24 cellular contexts compared by ENCODE assay signal in the genomic region with DNA sequence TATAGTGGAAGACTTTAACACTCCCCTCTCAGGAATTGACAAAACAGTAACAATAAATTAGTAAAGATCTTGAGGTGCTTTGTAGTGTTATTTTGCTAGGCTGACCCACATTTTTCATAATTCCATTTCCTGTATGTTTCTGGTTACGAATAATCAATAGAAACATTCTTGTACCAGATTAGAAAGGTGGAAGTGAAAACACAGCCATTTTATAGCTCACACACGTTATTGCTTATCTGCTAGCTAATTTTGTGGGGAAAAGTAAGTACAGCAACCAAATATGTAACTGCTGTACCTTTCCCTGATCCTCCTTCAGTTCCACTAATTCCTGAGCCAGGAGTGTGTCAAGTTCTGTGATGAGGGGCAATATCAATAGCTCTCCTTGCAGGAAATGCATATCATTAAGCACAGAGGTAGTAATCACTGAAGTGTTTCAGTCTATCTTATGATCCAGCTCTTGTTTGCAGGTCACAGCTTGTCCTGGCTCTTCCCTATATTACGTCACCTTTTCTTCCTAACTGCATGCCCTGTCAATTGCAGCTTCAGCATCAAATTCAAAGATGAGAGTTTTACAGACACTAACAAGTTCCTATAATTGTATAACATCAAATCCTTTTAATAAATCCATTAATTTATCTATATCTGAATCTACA. TPM values are rescaled to one million over a fixed set of nuclear protein-coding genes. Genes with fewer than 3 reads are reported as not detected.
DNase-seq lines count a peak whose midpoint lies in the region; ATAC-seq, FAIRE-seq and TF ChIP-seq lines count a peak whose summit lies in the region.
"Had no signal": no experiment of that assay in that cellular context is flagged by ENCODE, and none has a peak within 500 bp of the region (broad histone marks: within the 10 kb centered on the region; RNA-seq: fewer than 3 reads in every experiment).

No MANE protein-coding gene starts in this region.

- no peaks in the 10 kb centered on the region for H3K36me3 ChIP-seq in GM12878 (ENCODE audit: control insufficient read depth in 2 of 2, insufficient read depth in 2 of 2, low read length in 1 of 2)
- no peaks in the 10 kb centered on the region for H3K36me3 ChIP-seq in keratinocyte (ENCODE audit: control insufficient read depth in 2 of 2, extremely low read depth in 1 of 2, insufficient read depth in 2 of 2, low read length in 2 of 2)
- no peaks in the 10 kb centered on the region for H3K36me3 ChIP-seq in kidney (ENCODE audit: control insufficient read depth in 1 of 2, insufficient read depth in 2 of 2, low read length in 2 of 2)
- H3K36me3 ChIP-seq in adrenal gland (replicated peaks in 1 of 2), result no peaks in the 10 kb centered on the region
- H3K36me3 ChIP-seq: SJSA1 had no signal

- TF ChIP-seq RAD21 in GM12878 (IDR thresholded peaks at IDR 0.05; ENCODE audit: insufficient read depth, low read depth, low read length), result no peak

- H3K4me2 ChIP-seq in GM12878 (ENCODE audit: control insufficient read depth, insufficient read depth) (0 out of 2 replicates have a peak overlapping the region, but pooled peaks have one; percentile 24), keratinocyte (ENCODE audit: control insufficient read depth, extremely low read depth, insufficient read depth, low read depth, low read length) (peak overlapping the region; percentile 23)

- CTCF ChIA-PET in GM12878 (lab: Yijun Ruan, JAX), result no interaction called here

- TF ChIP-seq CTCF in GM12878 (IDR thresholded peaks at IDR 0.05 in 2 of 3, conservative IDR thresholded peaks at IDR 0.05 in 1 of 3; ENCODE audit: control insufficient read depth in 2 of 3, extremely low read depth in 1 of 3, insufficient read depth in 1 of 3, low read depth in 3 of 3, low read length in 3 of 3) (no peak), keratinocyte (optimal IDR thresholded peaks at IDR 0.05 in 1 of 3, IDR thresholded peaks at IDR 0.05 in 1 of 3, conservative IDR thresholded peaks at IDR 0.05 in 1 of 3; ENCODE audit: extremely low read depth in 1 of 3, insufficient read depth in 2 of 3, low read length in 3 of 3) (no peak), kidney (IDR thresholded peaks at IDR 0.05; ENCODE audit: borderline replicate concordance, extremely low read depth, insufficient read depth) (no peak), adrenal gland (IDR thresholded peaks at IDR 0.05) (no peak)

- TF ChIP-seq EP300 in GM12878 (IDR thresholded peaks at IDR 0.05; ENCODE audit: borderline replicate concordance in 1 of 2, control insufficient read depth in 1 of 2, low read depth in 2 of 2, low read length in 2 of 2), result no peak

- 10% methylated on average over 3 of the region's 3 CpGs for WGBS in GM12878 (ENCODE audit: insufficient coverage, insufficient replicate concordance, low lambda C conversion rate, missing lambda C conversion rate)
- 44 to 65% (median 52%) methylated on average over 3 of the region's 3 CpGs for WGBS in adrenal gland, 4 donors

- H3K9me3 ChIP-seq in GM12878 (replicated peaks; ENCODE audit: control insufficient read depth, insufficient read depth, low read length) (no peaks in the 10 kb centered on the region), keratinocyte (ENCODE audit: control insufficient read depth, low read depth, low read length) (no peaks in the 10 kb centered on the region), kidney (ENCODE audit: control insufficient read depth in 1 of 2, low read length in 2 of 2) (no peaks in the 10 kb centered on the region), adrenal gland (replicated peaks in 1 of 3) (no peaks in the 10 kb centered on the region)

- no peaks in the 10 kb centered on the region for H3K79me2 ChIP-seq in GM12878 (ENCODE audit: control insufficient read depth, insufficient read depth, low read length)
- no peaks in the 10 kb centered on the region for H3K79me2 ChIP-seq in keratinocyte (ENCODE audit: control insufficient read depth, insufficient read depth, low read length)

- intact Hi-C loops in GM12878 (cut with micrococcal nuclease; ENCODE audit: unreplicated experiment), result no loop called here
- intact Hi-C loops in kidney (cut with DNase I), result no loop called here
- intact Hi-C loops in adrenal gland (cut with DNase I), result no loop called here

- H3K9me1 ChIP-seq in keratinocyte (ENCODE audit: control insufficient read depth, extremely low read depth, insufficient read depth, low read length), result no peaks in the 10 kb centered on the region

- H3K9ac ChIP-seq in GM12878 (ENCODE audit: control insufficient read depth, insufficient read depth, low read length) (no peak overlapping the region), keratinocyte (ENCODE audit: control insufficient read depth, extremely low read depth, insufficient read depth, low read length) (no peak overlapping the region), kidney (ENCODE audit: low read length in 2 of 2) (no peak overlapping the region)

- SMC1A ChIA-PET in GM12878 (lab: Charles Lee; ENCODE audit: uncharacterized antibody, unreplicated experiment), result no interaction called here

- no peaks in the 10 kb centered on the region for H3K4me1 ChIP-seq in GM12878 (ENCODE audit: control insufficient read depth, insufficient read depth, low read length)
- peaks cover 3% of the 10 kb centered on the region for H3K4me1 ChIP-seq in keratinocyte (ENCODE audit: control insufficient read depth, extremely low read depth, insufficient read depth, low read length)
- no peaks in the 10 kb centered on the region for H3K4me1 ChIP-seq in kidney (ENCODE audit: control insufficient read depth in 1 of 2, insufficient read depth in 1 of 2, low read depth in 1 of 2, low read length in 2 of 2)
- H3K4me1 ChIP-seq in adrenal gland (replicated peaks in 1 of 2), result no peaks in the 10 kb centered on the region
- H3K4me1 ChIP-seq: SJSA1 had no signal

- in situ Hi-C loops in GM12878 (cut with MboI), result no loop called here

- H3K27me3 ChIP-seq in GM12878 (replicated peaks in 1 of 2; ENCODE audit: control insufficient read depth in 2 of 2, insufficient read depth in 2 of 2, low read length in 1 of 2), result no peaks in the 10 kb centered on the region
- H3K27me3 ChIP-seq in keratinocyte (ENCODE audit: control insufficient read depth, extremely low read depth, insufficient read depth, low read length), result no peaks in the 10 kb centered on the region
- no peaks in the 10 kb centered on the region for H3K27me3 ChIP-seq in adrenal gland
- H3K27me3 ChIP-seq: SJSA1 had no signal

- dilution Hi-C loops in keratinocyte (cut with MboI; ENCODE audit: extremely low pct_ligation_motif_present, low sequenced_read_pairs), result no loop called here

- POLR2A ChIA-PET in GM12878 (lab: Charles Lee), result no interaction called here

- no peak overlapping the region; the same call in 1 of the 2 replicates for H2AFZ ChIP-seq in GM12878 (ENCODE audit: control insufficient read depth, low read depth, low read length)
- H2AFZ ChIP-seq in keratinocyte (ENCODE audit: control insufficient read depth, low read length), result peak overlapping the region; percentile 74

- no peak for FAIRE-seq in GM12878 (lab: Jason Lieb, UNC)
- FAIRE-seq in keratinocyte (lab: Jason Lieb, UNC), result peak; percentile 67
- no peak for FAIRE-seq in kidney (lab: Jason Lieb, UNC)
- FAIRE-seq: GM18507, GM19239, H54 had no signal

- no peak for ATAC-seq in GM12878
- ATAC-seq: CD8-positive, alpha-beta T cell had no signal

- H3K27ac ChIP-seq in GM12878 (ENCODE audit: control insufficient read depth, insufficient read depth), result no peak overlapping the region
- no peak overlapping the region for H3K27ac ChIP-seq in keratinocyte (ENCODE audit: control insufficient read depth, insufficient read depth, low read length)
- H3K27ac ChIP-seq in kidney (ENCODE audit: low read depth in 2 of 2, low read length in 2 of 2), result no peak overlapping the region
- H3K27ac ChIP-seq in adrenal gland, result no peak overlapping the region
- H3K27ac ChIP-seq: SJSA1 had no signal

- BruUV-seq in GM12878 (replicated peaks; lab: Mats Ljungman, UMichigan), result no TSS peak

- RAD21 ChIA-PET in GM12878 (lab: Charles Lee; ENCODE audit: unreplicated experiment), result interaction anchor here (0.7 kb wide), 1 partner anchor 36 kb away, joined by 3 read pairs; no protein-coding TSS in a partner anchor

- no peak for TF ChIP-seq POLR2A in GM12878 (IDR thresholded peaks at IDR 0.05; ENCODE audit: low read depth, low read length)
- no peak for TF ChIP-seq POLR2A in adrenal gland (IDR thresholded peaks at IDR 0.05)

- no peak overlapping the region for H3K4me3 ChIP-seq in GM12878
- H3K4me3 ChIP-seq in keratinocyte (ENCODE audit: control insufficient read depth in 2 of 3, extremely low read depth in 1 of 3, insufficient read depth in 2 of 3, low read depth in 1 of 3, low read length in 3 of 3), result no peak overlapping the region
- H3K4me3 ChIP-seq in kidney (ENCODE audit: low read length in 2 of 2), result no peak overlapping the region
- H3K4me3 ChIP-seq in adrenal gland, result no peak overlapping the region
- H3K4me3 ChIP-seq: SJSA1 had no signal

- DNase-seq in SIG-M5 treated with dmso at 0.1 percent for 504 hours (lab: John Stamatoyannopoulos, UW; ENCODE audit: unreplicated experiment) (peak; percentile 0), SIG-M5 (lab: John Stamatoyannopoulos, UW) (no peak), MV-4-11 (lab: John Stamatoyannopoulos, UW) (peak; percentile 7), GM12878 (ENCODE audit: low read depth, low spot score) (no peak), keratinocyte (ENCODE audit: low read depth, low spot score) (peak; percentile 26), kidney (no peak), adrenal gland (no peak), NCI-H1694 (lab: John Stamatoyannopoulos, UW) (no peak)
- DNase-seq: AML-193; C1 segment of cervical spinal cord; CD8-positive, alpha-beta T cell; DND-41; KBM-7; NCI-H1105; NCI-H146; NCI-H2029 treated with DMSO at 0.1 percent for 48 hours; NCI-H748 treated with DMSO at 0.1 percent for 48 hours had no signal

- H4K20me1 ChIP-seq in GM12878 (ENCODE audit: control insufficient read depth, insufficient read depth) (no peaks in the 10 kb centered on the region), keratinocyte (ENCODE audit: control insufficient read depth, extremely low read depth, insufficient read depth, low read length) (no peaks in the 10 kb centered on the region)

RNA-seq across cellular contexts. Expression of a gene that starts 59.4 kb away (rescaled TPM):
- total RNA-seq in GM12878 (2013; cell fraction: nucleolus; rRNA removed), result not detected in 2 replicates
- total RNA-seq in GM12878 (2014; rRNA removed) (not detected in 2 replicates), GM12878 (2014; rRNA removed; fragmentation: Illumina TruSeq; extraction: Trizol) (not detected in 2 replicates), GM12878 (2021) (not detected in 2 replicates), kidney (not detected), adrenal gland (not detected)
- not detected for polyA plus RNA-seq in GM12878 (2011; ENCODE audit: low read depth)
- polyA plus RNA-seq in GM12878 (2011; rRNA removed) (0.03 and 0.09 TPM in 2 replicates), GM12878 (2014; fragmentation: Illumina TruSeq; extraction: Trizol) (not detected in 2 replicates), GM12878 (2014; fragmentation: Nextera tagmentation; extraction: Ambion mirVana) (not detected), GM12878 (2014; rRNA removed) (not detected in 2 replicates), GM12878 (2016; fragmentation: Nextera tagmentation; extraction: Ambion mirVana) (under 1 TPM in 1 of 2 experiments, not detected in 1; 0.07 TPM), keratinocyte (not detected in 3 replicates), kidney (ENCODE audit: insufficient read depth, low read depth, low replicate concordance) (not detected), adrenal gland (under 1 TPM in 1 of 3 donors, not detected in 2; 0.03 TPM)
- polyA plus RNA-seq in GM12878 (2011; cell fraction: cytosol; rRNA removed), result 0.02 and 0.03 TPM in 2 replicates
- not detected in 2 replicates for polyA plus RNA-seq in GM12878 (2011; cell fraction: nucleus; rRNA removed)
- polyA plus RNA-seq in GM12878 (2012), result not detected in 2 replicates
- not detected in 2 replicates for polyA minus RNA-seq in GM12878 (2011; rRNA and poly(A)+ RNA removed)
- polyA minus RNA-seq in GM12878 (2011; cell fraction: cytosol; rRNA and poly(A)+ RNA removed), result not detected in 2 replicates
- polyA minus RNA-seq in GM12878 (2011; cell fraction: nucleus; rRNA and poly(A)+ RNA removed), result not detected in 2 replicates
- not detected for polyA plus RNA-seq in keratinocyte (2011; ENCODE audit: low read depth)
- polyA plus RNA-seq in keratinocyte (2011; cell fraction: cytosol; rRNA removed), result not detected in 2 replicates
- polyA plus RNA-seq in keratinocyte (2011; cell fraction: nucleus; rRNA removed), result not detected in 2 replicates
- not detected in 2 replicates for polyA plus RNA-seq in keratinocyte (2012; ENCODE audit: low replicate concordance)
- polyA minus RNA-seq in keratinocyte, result not detected in 3 replicates
- polyA minus RNA-seq in keratinocyte (2011; cell fraction: cytosol; rRNA and poly(A)+ RNA removed), result not detected
- not detected in 2 replicates for polyA minus RNA-seq in keratinocyte (2011; cell fraction: nucleus; rRNA and poly(A)+ RNA removed)
- total RNA-seq: A172; CD8-positive, alpha-beta T cell; NCI-H460; SJSA1 had no signal
- polyA plus RNA-seq: AG04450 had no signal

Comparison
In these comparisons a context has a peak if more than half of its experiments do, and no peak if none do; other contexts are left out.
1. DNase-seq: peak in SIG-M5 treated with dmso at 0.1 percent for 504 hours (single experiment), MV-4-11 (single experiment) and keratinocyte (single experiment); none in SIG-M5 (single experiment), GM12878 (single experiment), kidney (single experiment), adrenal gland (0 of 7) and NCI-H1694 (single experiment).